Comparison of ENCODE assay signal across 15 cellular contexts in the genomic region with DNA sequence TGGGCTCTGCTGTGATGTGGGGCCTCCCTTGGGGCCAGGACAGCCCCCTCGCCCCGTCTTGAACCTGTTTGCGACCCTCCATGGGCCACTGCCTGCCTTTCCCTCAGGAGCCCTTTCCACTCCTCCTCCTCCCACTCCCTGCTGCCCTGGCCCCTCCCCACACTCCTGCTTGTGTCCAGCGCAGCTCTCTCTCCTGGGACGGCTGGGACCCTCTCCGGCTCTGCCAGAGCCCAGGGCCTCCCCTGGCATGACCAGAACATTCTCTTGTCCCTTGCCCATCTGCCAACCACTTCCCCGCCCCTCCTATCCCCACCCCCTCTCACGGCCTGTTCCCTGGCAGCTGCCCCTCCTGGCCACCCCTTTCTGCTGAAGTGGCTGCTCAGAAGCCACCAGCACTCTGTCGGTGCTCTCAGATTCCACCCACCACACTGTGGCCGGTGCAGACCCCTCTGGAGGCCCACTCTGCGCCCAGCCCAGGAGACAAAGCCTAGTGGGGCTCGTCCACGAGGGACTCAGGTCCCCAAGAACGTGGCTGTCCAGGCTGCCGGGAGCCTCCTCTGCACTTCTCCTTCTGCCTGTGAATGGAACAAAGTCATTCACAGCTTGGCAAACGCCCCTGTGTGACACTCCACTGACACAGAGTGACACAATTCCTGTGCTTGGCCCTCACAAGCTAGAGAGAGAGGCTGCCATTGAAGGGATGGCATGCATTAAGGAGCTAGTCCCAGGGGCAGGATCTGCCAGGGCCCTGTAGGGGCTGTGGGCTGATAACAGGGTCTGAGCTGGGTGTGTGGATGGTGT. TPM values are rescaled to one million over a fixed set of nuclear protein-coding genes. Genes with fewer than 3 reads are reported as not detected.
DNase-seq lines count a peak whose midpoint lies in the region; ATAC-seq, FAIRE-seq and TF ChIP-seq lines count a peak whose summit lies in the region.
"Had no signal": no experiment of that assay in that cellular context is flagged by ENCODE, and none has a peak within 500 bp of the region (broad histone marks: within the 10 kb centered on the region; RNA-seq: fewer than 3 reads in every experiment).

No MANE protein-coding gene starts in this region.

- TF ChIP-seq POLR2A in GM12892 (IDR thresholded peaks at IDR 0.05; ENCODE audit: low read depth, low read length), result no peak

- no peaks in the 10 kb centered on the region for H3K36me3 Mint-ChIP-seq in neural crest cell (ENCODE audit: low read depth)
- H3K36me3 Mint-ChIP-seq in stimulated activated naive B cell treated with anti-CD40 and anti-IgM and Interleukin-4, amounts not matched to agents 10 μg/mL and 1 μg/mL and 100 μg/mL, for 72 hours, result no peaks in the 10 kb centered on the region

- H3K4me3 Mint-ChIP-seq in neural crest cell, result no peak overlapping the region
- H3K4me3 Mint-ChIP-seq in stimulated activated naive B cell treated with anti-CD40 and anti-IgM and Interleukin-4, amounts not matched to agents 10 μg/mL and 1 μg/mL and 100 μg/mL, for 72 hours, result no peak overlapping the region
- H3K4me3 Mint-ChIP-seq: central memory CD8-positive, alpha-beta T cell had no signal

- peaks cover 11% of the 10 kb centered on the region for H3K27me3 Mint-ChIP-seq in neural crest cell (ENCODE audit: low read depth)
- peaks cover 42 to 57% of the 10 kb centered on the region in 2 donors for H3K27me3 Mint-ChIP-seq in stimulated activated naive B cell treated with anti-CD40 and anti-IgM and Interleukin-4, amounts not matched to agents 10 μg/mL and 1 μg/mL and 100 μg/mL, for 72 hours

- H3K9me3 Mint-ChIP-seq in neural crest cell, result no peaks in the 10 kb centered on the region
- H3K9me3 Mint-ChIP-seq in stimulated activated naive B cell treated with anti-CD40 and anti-IgM and Interleukin-4, amounts not matched to agents 10 μg/mL and 1 μg/mL and 100 μg/mL, for 72 hours, result no peaks in the 10 kb centered on the region
- H3K9me3 Mint-ChIP-seq: central memory CD8-positive, alpha-beta T cell had no signal

- peak; percentile 22 for DNase-seq in GM12892 (ENCODE audit: insufficient read length)
- DNase-seq in NCI-H524 (lab: John Stamatoyannopoulos, UW), result peak; percentile 62 to 78
- DNase-seq in left ventricle myocardium superior, result peak; percentile 63
- no peak for DNase-seq in neural crest cell (ENCODE audit: low read depth, low spot score)
- DNase-seq in activated gamma-delta T cell treated with Interleukin-2 at 50 U/mL for 16 hours, result no peak
- no peak for DNase-seq in stimulated activated naive B cell treated with anti-CD40 and anti-IgM and Interleukin-4, amounts not matched to agents 10 μg/mL and 1 μg/mL and 100 μg/mL, for 72 hours
- DNase-seq: activated CD4-positive, alpha-beta T cell treated with anti-CD3 and anti-CD28 coated beads for 4 hours; activated T-cell treated with anti-CD3 and anti-CD28 coated beads for 4 hours; NCI-H1417 treated with DMSO at 0.1 percent for 48 hours; SHP77 had no signal

- no peaks in the 10 kb centered on the region for H3K4me1 Mint-ChIP-seq in neural crest cell
- H3K4me1 Mint-ChIP-seq in stimulated activated naive B cell treated with anti-CD40 and anti-IgM and Interleukin-4, amounts not matched to agents 10 μg/mL and 1 μg/mL and 100 μg/mL, for 72 hours, result peaks cover 0 to 2% of the 10 kb centered on the region in 2 donors
- H3K4me1 Mint-ChIP-seq: central memory CD8-positive, alpha-beta T cell had no signal

- intact Hi-C loops in left ventricle myocardium superior (cut with micrococcal nuclease), result no loop called here

- no peak for TF ChIP-seq CTCF in neural crest cell (conservative IDR thresholded peaks at IDR 0.05)

- peak overlapping the region; percentile 62 for H3K27ac Mint-ChIP-seq in neural crest cell (ENCODE audit: unreplicated experiment)
- no peak overlapping the region for H3K27ac Mint-ChIP-seq in stimulated activated naive B cell treated with anti-CD40 and anti-IgM and Interleukin-4, amounts not matched to agents 10 μg/mL and 1 μg/mL and 100 μg/mL, for 72 hours

- FAIRE-seq in GM12892 (lab: Jason Lieb, UNC), result no peak

- ATAC-seq in left ventricle myocardium superior, result peak; percentile 56
- no peak for ATAC-seq in GM19467 (IDR thresholded peaks at IDR 0.05; ENCODE audit: unreplicated experiment)
- ATAC-seq in stimulated activated naive B cell treated with anti-CD40 and anti-IgM and Interleukin-4, amounts not matched to agents 10 μg/mL and 1 μg/mL and 100 μg/mL, for 72 hours (replicated peaks), result no peak
- ATAC-seq: gastroesophageal sphincter had no signal

RNA-seq across cellular contexts. Expression of gene ASPG, which starts 1.4 kb away (rescaled TPM):
- polyA plus RNA-seq in GM12892 (2012; ENCODE audit: missing spikeins), result not detected
- total RNA-seq in left ventricle myocardium superior (28.2 TPM), neural crest cell (not detected in 2 replicates)
- total RNA-seq: pulmonary artery endothelial cell had no signal

RNA-seq across cellular contexts. Expression of gene KIF26A, which starts 51.5 kb away (rescaled TPM):
- polyA plus RNA-seq in GM12892 (2012; ENCODE audit: missing spikeins), result not detected
- total RNA-seq in left ventricle myocardium superior (6.0 TPM), neural crest cell (15.0 and 15.2 TPM in 2 replicates)
- total RNA-seq: mononuclear cell had no signal

Comparison
In these comparisons a context has a peak if more than half of its experiments do, and no peak if none do; other contexts are left out.
1. DNase-seq: peak in GM12892 (single experiment), NCI-H524 (2 of 2) and left ventricle myocardium superior (single experiment); none in neural crest cell (single experiment), activated gamma-delta T cell treated with Interleukin-2 at 50 U/mL for 16 hours (single experiment) and stimulated activated naive B cell treated with anti-CD40 and anti-IgM and Interleukin-4, amounts not matched to agents 10 μg/mL and 1 μg/mL and 100 μg/mL, for 72 hours (single experiment).
2. RNA of gene ASPG, which starts 1.4 kb away (total RNA-seq): 28.2 TPM in left ventricle myocardium superior (single experiment); not detected in neural crest cell; every median in the first group is over 10 times any median in the second.